ENCODE assay signal across 21 cellular contexts in the genomic region with DNA sequence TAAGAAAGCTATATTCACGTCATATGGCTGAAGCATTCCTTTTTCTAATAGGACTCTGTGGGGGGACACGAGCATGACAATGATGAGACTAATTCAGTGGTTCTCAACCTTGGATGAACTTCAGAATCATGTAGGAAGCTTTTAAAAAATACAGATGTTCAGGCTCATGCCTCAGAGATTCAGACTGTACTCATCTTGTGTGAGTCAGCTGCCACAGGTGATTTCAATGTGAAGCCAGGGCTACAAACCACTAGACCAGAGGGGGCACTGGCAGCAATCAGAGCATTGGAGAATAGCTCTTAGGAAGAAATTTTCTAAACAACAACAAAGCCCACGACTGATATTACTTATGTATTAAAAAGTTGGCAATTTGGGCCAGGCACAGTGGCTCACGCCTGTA.
DNase-seq lines count a peak whose midpoint lies in the region; ATAC-seq, FAIRE-seq and TF ChIP-seq lines count a peak whose summit lies in the region.
"Had no signal": no experiment of that assay in that cellular context is flagged by ENCODE, and none has a peak within 500 bp of the region (broad histone marks: within the 10 kb centered on the region; RNA-seq: fewer than 3 reads in every experiment).

No MANE protein-coding gene starts in this region.

- peak; percentile 41 to 71 (median 62) for ATAC-seq in psoas muscle
- no peak for ATAC-seq in HG03108 (IDR thresholded peaks at IDR 0.05; ENCODE audit: unreplicated experiment)
- ATAC-seq: natural killer cell treated with Interleukin-12 subunit alpha and Interleukin-12 subunit beta and Interleukin-15 and Interleukin-18, amount 100 ng/mL, for 72 hours; stimulated activated memory B cell treated with anti-CD40 and anti-IgM and Interleukin-4, amounts not matched to agents 10 μg/mL and 1 μg/mL and 100 μg/mL, for 72 hours had no signal

- H3K27me3 ChIP-seq in bronchial epithelial cell (ENCODE audit: control insufficient read depth, insufficient read depth, low read length) (no peaks in the 10 kb centered on the region), psoas muscle (ENCODE audit: insufficient read depth in 3 of 3, low read length in 2 of 3) (no peaks in the 10 kb centered on the region)
- H3K27me3 ChIP-seq: right atrium auricular region, spleen, suprapubic skin, vagina had no signal

- no peak for FAIRE-seq in bronchial epithelial cell (lab: Jason Lieb, UNC)

- TF ChIP-seq CTCF in bronchial epithelial cell (IDR thresholded peaks at IDR 0.05; ENCODE audit: insufficient read depth, low read length, severe bottlenecking): no peak
- TF ChIP-seq CTCF in psoas muscle (IDR thresholded peaks at IDR 0.05): no peak

- 53 to 71% (median 59%) methylated on average over 4 of the region's 4 CpGs for WGBS in psoas muscle, 3 donors

- H3K27ac ChIP-seq in psoas muscle: no peak overlapping the region
- H3K27ac ChIP-seq: epithelial cell of prostate, right atrium auricular region, spleen, suprapubic skin, vagina, WERI-Rb-1 had no signal

- DNase-seq in ELR (ENCODE audit: low read depth) (peak; percentile 23), M059J (ENCODE audit: low read depth) (peak; percentile 15), bronchial epithelial cell (ENCODE audit: low read depth) (peak; percentile 41), psoas muscle (no peak), NCI-H748 (lab: John Stamatoyannopoulos, UW; ENCODE audit: unreplicated experiment) (no peak), NCI-H524 treated with DMSO at 0.1 percent for 48 hours (lab: John Stamatoyannopoulos, UW) (no peak)
- DNase-seq: activated CD4-positive, alpha-beta T cell treated with anti-CD3 and anti-CD28 coated beads, Interleukin-2, amount 50 U/mL, for 1 hour; CD4-positive, CD25-positive, alpha-beta regulatory T cell; NCI-H1694 treated with DMSO at 0.1 percent for 48 hours; NCI-H2171; NCI-H510A treated with DMSO at 0.1 percent for 48 hours; spleen; stimulated activated CD4-positive, alpha-beta T cell treated with anti-CD3 and anti-CD28 coated beads, Interleukin-4, amount 100 ng/mL, for 1 hour; WERI-Rb-1 had no signal

- H3K4me1 ChIP-seq in psoas muscle: peaks cover 25% of the 10 kb centered on the region
- H3K4me1 ChIP-seq: right atrium auricular region, spleen, suprapubic skin, vagina had no signal

- intact Hi-C loops in psoas muscle (cut with DNase I): no loop called here

- H3K9me3 ChIP-seq in psoas muscle: no peaks in the 10 kb centered on the region
- H3K9me3 ChIP-seq: right atrium auricular region, spleen, suprapubic skin, vagina had no signal

- H3K36me3 ChIP-seq in bronchial epithelial cell (ENCODE audit: control insufficient read depth, insufficient read depth, low read length): no peaks in the 10 kb centered on the region
- H3K36me3 ChIP-seq in psoas muscle (ENCODE audit: insufficient read depth in 1 of 2, low read depth in 1 of 2): no peaks in the 10 kb centered on the region
- H3K36me3 ChIP-seq: right atrium auricular region, spleen, suprapubic skin, vagina, WERI-Rb-1 had no signal

- H3K4me3 ChIP-seq in bronchial epithelial cell (ENCODE audit: low read depth, low read length) (no peak overlapping the region), psoas muscle (no peak overlapping the region)
- H3K4me3 ChIP-seq: right atrium auricular region, spleen, suprapubic skin, vagina had no signal

Comparison
In these comparisons a context has a peak if more than half of its experiments do, and no peak if none do; other contexts are left out.
1. DNase-seq: peak in ELR (single experiment), M059J (single experiment) and bronchial epithelial cell (single experiment); none in psoas muscle (0 of 2), NCI-H748 (single experiment) and NCI-H524 treated with DMSO at 0.1 percent for 48 hours (single experiment).